Comparison of ENCODE assay signal across 14 cellular contexts in genomic region chr10:65394898-65395297, GRCh38.
A peak's percentile ranks its signal among the peaks of the same experiment; 100 is the strongest.
DNase-seq lines count a peak whose midpoint lies in the region; ATAC-seq, FAIRE-seq and TF ChIP-seq lines count a peak whose summit lies in the region.
"Had no signal": no experiment of that assay in that cellular context is flagged by ENCODE, and none has a peak within 500 bp of the region (broad histone marks: within the 10 kb centered on the region; RNA-seq: fewer than 3 reads in every experiment).

No MANE protein-coding gene starts in this region.

- no peaks in the 10 kb centered on the region for H3K4me1 ChIP-seq in fibroblast of lung (ENCODE audit: control insufficient read depth, extremely low read depth, insufficient read depth, low read length)
- no peaks in the 10 kb centered on the region for H3K4me1 ChIP-seq in small intestine (ENCODE audit: control insufficient read depth in 2 of 2, insufficient read depth in 1 of 2, low read depth in 1 of 2, low read length in 1 of 2)
- H3K4me1 ChIP-seq: parathyroid adenoma had no signal

- H3K9me3 ChIP-seq in fibroblast of lung (ENCODE audit: control insufficient read depth, insufficient read depth, low read depth, low read length) (no peaks in the 10 kb centered on the region), small intestine (ENCODE audit: control insufficient read depth, low read depth) (no peaks in the 10 kb centered on the region)

- peak; percentile 82 to 83 for ATAC-seq in activated CD4-positive, CD25-positive, alpha-beta regulatory T cell treated with anti-CD3 and anti-CD28 coated beads, Interleukin-2, amount 50 U/mL, for 24 hours

- POLR2A ChIA-PET in RWPE1 (lab: Yijun Ruan, JAX; ENCODE audit: low non-redundant PET) = no interaction called here

- no peak overlapping the region for H3K9ac ChIP-seq in fibroblast of lung (ENCODE audit: insufficient read depth, low read length)
- H3K9ac ChIP-seq: parathyroid adenoma had no signal

- CTCF ChIA-PET in RWPE1 (lab: Yijun Ruan, JAX) = no interaction called here

- H3K27me3 ChIP-seq in fibroblast of lung (ENCODE audit: control insufficient read depth, insufficient read depth, low read length) (no peaks in the 10 kb centered on the region), small intestine (ENCODE audit: control insufficient read depth in 2 of 2, insufficient read depth in 2 of 2, low read length in 2 of 2) (no peaks in the 10 kb centered on the region)

- no peak overlapping the region for H3K4me3 ChIP-seq in fibroblast of lung (replicated peaks in 1 of 4; ENCODE audit: control extremely low read depth in 1 of 4, insufficient read depth in 1 of 4, low read depth in 3 of 4, low read length in 4 of 4)
- H3K4me3 ChIP-seq in small intestine (ENCODE audit: low read depth in 1 of 2, low read length in 2 of 2) = no peak overlapping the region

- no peaks in the 10 kb centered on the region for H3K36me3 ChIP-seq in fibroblast of lung (ENCODE audit: control insufficient read depth, insufficient read depth, low read length)
- no peaks in the 10 kb centered on the region for H3K36me3 ChIP-seq in small intestine (ENCODE audit: control insufficient read depth in 2 of 2, insufficient read depth in 2 of 2, low read length in 2 of 2)

- H4K20me1 ChIP-seq in fibroblast of lung (ENCODE audit: control insufficient read depth, extremely low read depth, insufficient read depth, low read length) = no peaks in the 10 kb centered on the region

- 27 to 66% (median 34%) methylated on average over 1 of the region's 1 CpG for WGBS in small intestine, 3 donors

- FAIRE-seq in urothelium cell line (lab: Jason Lieb, UNC) = no peak
- FAIRE-seq in small intestine (lab: Jason Lieb, UNC) = no peak

- DNase-seq in activated CD4-positive, CD25-positive, alpha-beta regulatory T cell (lab: John Stamatoyannopoulos, UW) = no peak
- peak; percentile 33 for DNase-seq in RWPE1 (ENCODE audit: low spot score)
- DNase-seq in fibroblast of lung (ENCODE audit: low read depth in 2 of 2) = peak; percentile 53 to 67
- DNase-seq in urothelium cell line (ENCODE audit: low spot score) = peak; percentile 26
- DNase-seq in iPS-NIHi7 (ENCODE audit: extremely low spot score) = no peak
- DNase-seq in NK-92 treated with Interleukin-12 subunit alpha and Interleukin-12 subunit beta, amount 100 ng/mL, for 24 hours (lab: John Stamatoyannopoulos, UW) = no peak
- DNase-seq in small intestine = no peak
- DNase-seq: 8988T; activated CD4-positive, alpha-beta T cell treated with anti-CD3 and anti-CD28 coated beads, Interleukin-2, amount 10 ng/mL, durations not matched to agents 7 days and 5 days; activated naive CD4-positive, alpha-beta T cell treated with Interleukin-2 at 50 U/mL for 16 hours; NCI-H446; stimulated activated CD4-positive, alpha-beta T cell treated with anti-CD3 and anti-CD28 coated beads, Interleukin-4, amount 100 ng/mL, for 4 hours had no signal

- H3K27ac ChIP-seq in RWPE1 (no peak overlapping the region), fibroblast of lung (ENCODE audit: insufficient read depth, low read length) (no peak overlapping the region), small intestine (ENCODE audit: low read depth in 1 of 2, low read length in 1 of 2) (no peak overlapping the region)
- H3K27ac ChIP-seq: parathyroid adenoma had no signal

- no peaks in the 10 kb centered on the region for H3K79me2 ChIP-seq in fibroblast of lung (ENCODE audit: control insufficient read depth, insufficient read depth, low read length)
- H3K79me2 ChIP-seq: parathyroid adenoma had no signal

- no peak for TF ChIP-seq CTCF in RWPE1 (conservative IDR thresholded peaks at IDR 0.05; ENCODE audit: low read depth)
- no peak for TF ChIP-seq CTCF in fibroblast of lung (conservative IDR thresholded peaks at IDR 0.05 in 1 of 2, IDR thresholded peaks at IDR 0.05 in 1 of 2; ENCODE audit: low read depth in 1 of 2, low read length in 2 of 2)

- no peak overlapping the region for H2AFZ ChIP-seq in fibroblast of lung (ENCODE audit: low read length)
- H2AFZ ChIP-seq: parathyroid adenoma had no signal

- no peak overlapping the region for H3K4me2 ChIP-seq in fibroblast of lung (ENCODE audit: extremely low read depth, insufficient read depth, low read length)

Comparison
In these comparisons a context has a peak if more than half of its experiments do, and no peak if none do; other contexts are left out.
1. DNase-seq: peak in RWPE1 (single experiment), fibroblast of lung (2 of 2) and urothelium cell line (single experiment); none in activated CD4-positive, CD25-positive, alpha-beta regulatory T cell (0 of 4), iPS-NIHi7 (single experiment), NK-92 treated with Interleukin-12 subunit alpha and Interleukin-12 subunit beta, amount 100 ng/mL, for 24 hours (single experiment) and small intestine (single experiment).